Comparison of ENCODE assay signal across 9 cellular contexts in the genomic region with DNA sequence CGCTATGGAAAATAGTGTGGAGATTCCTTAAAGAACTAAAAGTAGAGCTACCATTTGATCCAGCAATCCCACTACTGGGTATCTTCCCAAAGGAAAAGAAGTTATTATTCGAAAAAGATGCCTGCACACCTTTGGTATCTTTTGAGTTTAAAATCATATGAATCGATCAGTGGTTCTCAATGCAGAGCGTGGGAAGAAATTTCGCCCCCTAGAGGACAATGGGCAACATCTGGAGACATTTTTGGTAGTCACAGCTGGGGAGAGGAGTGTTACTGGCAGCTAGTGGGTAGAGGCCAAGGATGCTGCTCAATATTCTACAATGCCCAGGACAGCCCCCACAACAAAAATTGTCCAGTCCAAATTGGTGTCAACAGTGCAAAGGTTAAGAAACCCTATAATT.
DNase-seq lines count a peak whose midpoint lies in the region; ATAC-seq and TF ChIP-seq lines count a peak whose summit lies in the region.
"Had no signal": no experiment of that assay in that cellular context is flagged by ENCODE, and none has a peak within 500 bp of the region (broad histone marks: within the 10 kb centered on the region; RNA-seq: fewer than 3 reads in every experiment).

No MANE protein-coding gene starts in this region.

- H3K4me1 ChIP-seq in endodermal cell (ENCODE audit: control insufficient read depth, insufficient read depth, low read length) = peaks cover 2% of the 10 kb centered on the region
- no peaks in the 10 kb centered on the region for H3K4me1 ChIP-seq in transverse colon

- H3K36me3 ChIP-seq in endodermal cell (ENCODE audit: control insufficient read depth, insufficient read depth, low read length) = no peaks in the 10 kb centered on the region
- H3K36me3 ChIP-seq in transverse colon = no peaks in the 10 kb centered on the region

- TF ChIP-seq EP300 in transverse colon (IDR thresholded peaks at IDR 0.05; ENCODE audit: low read depth) = no peak

- H3K9me3 Mint-ChIP-seq in endodermal cell = no peaks in the 10 kb centered on the region

- ATAC-seq in GM18861 (IDR thresholded peaks at IDR 0.05; ENCODE audit: unreplicated experiment) = peak; percentile 68

- H3K36me3 Mint-ChIP-seq in endodermal cell (ENCODE audit: low read depth) = no peaks in the 10 kb centered on the region

- intact Hi-C loops in cardiac septum (cut with DNase I) (no loop called here), transverse colon (cut with DNase I; ENCODE audit: low total_unique reads) (no loop called here)

- H3K9me3 ChIP-seq in endodermal cell (ENCODE audit: control insufficient read depth, low read length) (no peaks in the 10 kb centered on the region), transverse colon (no peaks in the 10 kb centered on the region)

- no peak overlapping the region for H3K4me3 Mint-ChIP-seq in endodermal cell

- H3K27me3 Mint-ChIP-seq in endodermal cell (ENCODE audit: insufficient read depth) = peaks cover 22% of the 10 kb centered on the region

- no peak overlapping the region for H3K9ac ChIP-seq in endodermal cell (ENCODE audit: extremely low read depth, low read length, poor library complexity, severe bottlenecking)

- no peak overlapping the region for H3K27ac Mint-ChIP-seq in endodermal cell

- H3K27ac ChIP-seq in C4-2B (no peak overlapping the region), endodermal cell (ENCODE audit: low read depth, low read length) (no peak overlapping the region), transverse colon (no peak overlapping the region)

- no peak overlapping the region for H3K4me3 ChIP-seq in endodermal cell (ENCODE audit: low read length)
- no peak overlapping the region for H3K4me3 ChIP-seq in transverse colon

- 73 to 100% methylated on average over 4 to 5 of the region's 5 CpGs for WGBS in endodermal cell (ENCODE audit: insufficient coverage in 1 of 2, insufficient read length in 1 of 2), 2 experiments
- 76 to 92% methylated on average over 2 to 5 of the region's 5 CpGs for WGBS in transverse colon (ENCODE audit: low coverage in 1 of 2), 2 donors

- H3K27me3 ChIP-seq in endodermal cell (ENCODE audit: control insufficient read depth, insufficient read depth, low read length, poor library complexity, severe bottlenecking) (peaks cover 33% of the 10 kb centered on the region), transverse colon (no peaks in the 10 kb centered on the region)

- in situ Hi-C loops in transverse colon (cut with MboI; ENCODE audit: low pct_ligation_motif_present in 1 of 4, low pct_unique_long_range_greater_than_20kb in 1 of 4, low sequenced_read_pairs in 3 of 4) = no loop called here

- peaks cover 9% of the 10 kb centered on the region for H3K4me1 Mint-ChIP-seq in endodermal cell

- peak; percentile 73 for TF ChIP-seq CTCF in C4-2B (conservative IDR thresholded peaks at IDR 0.05)
- peak; percentile 80 for TF ChIP-seq CTCF in endodermal cell (conservative IDR thresholded peaks at IDR 0.05)
- TF ChIP-seq CTCF in transverse colon (IDR thresholded peaks at IDR 0.05) = peak in 2 of 5 experiments; percentile 8 to 10

- DNase-seq in Kasumi-1 (lab: John Stamatoyannopoulos, UW) (peak; percentile 20 to 53), endodermal cell (peak; percentile 66), HPDE6-E6E7 (ENCODE audit: extremely low spot score) (no peak), cardiac septum (ENCODE audit: low spot score) (no peak), transverse colon (no peak), mesenteric fat pad (ENCODE audit: low spot score) (no peak)
- DNase-seq: NCI-H2107 had no signal

- TF ChIP-seq POLR2A in transverse colon (IDR thresholded peaks at IDR 0.05) = no peak

Comparison
In these comparisons a context has a peak if more than half of its experiments do, and no peak if none do; other contexts are left out.
1. DNase-seq: peak in Kasumi-1 (2 of 2) and endodermal cell (single experiment); none in HPDE6-E6E7 (single experiment), cardiac septum (single experiment), transverse colon (single experiment) and mesenteric fat pad (single experiment).